Comparison of ENCODE assay signal across 1 cellular context in the genomic region with DNA sequence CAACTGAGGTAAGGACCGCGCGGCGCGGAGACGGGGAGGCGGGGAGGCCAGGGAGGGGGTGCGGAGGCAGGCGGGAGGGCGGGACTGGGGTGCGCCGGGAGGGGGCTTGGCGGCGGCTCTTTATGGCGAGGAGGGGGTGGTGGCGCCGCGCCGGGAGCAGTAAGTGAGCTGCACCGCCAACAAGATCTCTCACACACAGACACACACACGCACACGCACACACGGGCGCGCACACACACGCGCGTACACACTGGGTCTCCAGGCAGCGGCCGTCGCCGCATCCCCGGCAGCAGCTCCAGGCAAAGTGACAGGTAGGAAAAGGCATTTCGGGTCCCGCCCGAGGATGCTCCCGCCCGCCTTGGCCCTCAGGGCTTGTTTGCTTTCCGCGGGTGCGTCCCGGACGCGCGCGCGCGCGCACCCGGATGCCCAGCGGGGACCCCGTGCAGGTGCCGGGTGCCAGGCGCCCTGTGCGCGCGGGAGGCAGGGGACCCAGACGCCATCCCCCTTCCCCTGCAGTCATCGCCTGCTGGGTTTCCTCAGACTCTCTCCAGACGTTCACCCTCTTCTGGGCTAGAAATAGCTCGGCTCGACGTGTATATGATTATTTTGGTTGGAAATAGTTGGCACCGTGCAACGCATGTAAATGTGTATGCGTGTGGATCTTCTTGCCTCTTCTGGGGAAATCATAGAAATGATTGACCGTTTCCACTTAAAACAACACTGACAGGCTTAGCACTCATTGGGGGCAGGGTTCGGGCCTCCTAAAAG.
TF ChIP-seq lines count a peak whose summit lies in the region.

A gene (plus strand): TSS at position 192 of the 768 bp plus-strand sequence. CDS start 238,728 bp downstream, outside the sequence.

TF ChIP-seq in H1, 55 proteins besides CTCF, POLR2A, EP300 and RAD21:
- TF ChIP-seq RXRA (IDR thresholded peaks at IDR 0.05; ENCODE audit: insufficient read depth, low read depth, low read length) (no peak), TEAD4 (IDR thresholded peaks at IDR 0.05; ENCODE audit: low read depth, low read length) (no peak), PHF8 (conservative IDR thresholded peaks at IDR 0.05; ENCODE audit: low read depth, low read length) (no peak; the same call in 1 of the 2 replicates), SIN3A (conservative IDR thresholded peaks at IDR 0.05 in 1 of 2, IDR thresholded peaks at IDR 0.05 in 1 of 2; ENCODE audit: low read depth in 1 of 2, low read length in 2 of 2) (peak; percentile 53 to 71; a peak in 1 of 4 replicates), TAF1 (IDR thresholded peaks at IDR 0.05; ENCODE audit: low read depth, low read length) (peak; percentile 34; the same call in 1 of the 2 replicates), KDM5A (IDR thresholded peaks at IDR 0.05; ENCODE audit: low read length) (no peak), HDAC2 (IDR thresholded peaks at IDR 0.05; ENCODE audit: borderline replicate concordance in 1 of 2, low read depth in 2 of 2, low read length in 2 of 2) (0 out of 4 replicates have a peak, but pooled peaks have one; percentile 61 to 78), BRCA1 (IDR thresholded peaks at IDR 0.05; ENCODE audit: low read depth, low read length) (no peak), SAP30 (IDR thresholded peaks at IDR 0.05; ENCODE audit: insufficient read depth, insufficient replicate concordance, low read length) (peak; percentile 44), TCF12 (IDR thresholded peaks at IDR 0.05; ENCODE audit: low read depth, low read length) (no peak), POU5F1 (IDR thresholded peaks at IDR 0.05; ENCODE audit: low read depth, low read length) (no peak), ASH2L (IDR thresholded peaks at IDR 0.05; ENCODE audit: low read length) (peak; percentile 69), RNF2 (IDR thresholded peaks at IDR 0.05; ENCODE audit: borderline replicate concordance, low read depth, low read length, missing control alignments, poor library complexity, severe bottlenecking) (no peak), KDM1A (IDR thresholded peaks at IDR 0.05; ENCODE audit: borderline replicate concordance, low read length) (no peak), SIRT6 (IDR thresholded peaks at IDR 0.05; ENCODE audit: low read length) (no peak), GTF2F1 (IDR thresholded peaks at IDR 0.05; ENCODE audit: borderline replicate concordance, low read depth, low read length) (no peak), KDM4A (IDR thresholded peaks at IDR 0.05; ENCODE audit: low read depth, low read length, severe bottlenecking) (peak; percentile 47), TBP (IDR thresholded peaks at IDR 0.05; ENCODE audit: low read depth, low read length) (no peak), CBX5 (IDR thresholded peaks at IDR 0.05; ENCODE audit: low read depth, low read length) (no peak)
- TF ChIP-seq, protein P1, sequence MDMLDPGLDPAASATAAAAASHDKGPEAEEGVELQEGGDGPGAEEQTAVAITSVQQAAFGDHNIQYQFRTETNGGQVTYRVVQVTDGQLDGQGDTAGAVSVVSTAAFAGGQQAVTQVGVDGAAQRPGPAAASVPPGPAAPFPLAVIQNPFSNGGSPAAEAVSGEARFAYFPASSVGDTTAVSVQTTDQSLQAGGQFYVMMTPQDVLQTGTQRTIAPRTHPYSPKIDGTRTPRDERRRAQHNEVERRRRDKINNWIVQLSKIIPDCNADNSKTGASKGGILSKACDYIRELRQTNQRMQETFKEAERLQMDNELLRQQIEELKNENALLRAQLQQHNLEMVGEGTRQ (IDR thresholded peaks at IDR 0.05; ENCODE audit: low read length), result no peak
- TF ChIP-seq, protein P2, sequence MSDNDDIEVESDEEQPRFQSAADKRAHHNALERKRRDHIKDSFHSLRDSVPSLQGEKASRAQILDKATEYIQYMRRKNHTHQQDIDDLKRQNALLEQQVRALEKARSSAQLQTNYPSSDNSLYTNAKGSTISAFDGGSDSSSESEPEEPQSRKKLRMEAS (IDR thresholded peaks at IDR 0.05), result 0 out of 2 replicates have a peak, but pooled peaks have one; percentile 5
- TF ChIP-seq, protein P3, sequence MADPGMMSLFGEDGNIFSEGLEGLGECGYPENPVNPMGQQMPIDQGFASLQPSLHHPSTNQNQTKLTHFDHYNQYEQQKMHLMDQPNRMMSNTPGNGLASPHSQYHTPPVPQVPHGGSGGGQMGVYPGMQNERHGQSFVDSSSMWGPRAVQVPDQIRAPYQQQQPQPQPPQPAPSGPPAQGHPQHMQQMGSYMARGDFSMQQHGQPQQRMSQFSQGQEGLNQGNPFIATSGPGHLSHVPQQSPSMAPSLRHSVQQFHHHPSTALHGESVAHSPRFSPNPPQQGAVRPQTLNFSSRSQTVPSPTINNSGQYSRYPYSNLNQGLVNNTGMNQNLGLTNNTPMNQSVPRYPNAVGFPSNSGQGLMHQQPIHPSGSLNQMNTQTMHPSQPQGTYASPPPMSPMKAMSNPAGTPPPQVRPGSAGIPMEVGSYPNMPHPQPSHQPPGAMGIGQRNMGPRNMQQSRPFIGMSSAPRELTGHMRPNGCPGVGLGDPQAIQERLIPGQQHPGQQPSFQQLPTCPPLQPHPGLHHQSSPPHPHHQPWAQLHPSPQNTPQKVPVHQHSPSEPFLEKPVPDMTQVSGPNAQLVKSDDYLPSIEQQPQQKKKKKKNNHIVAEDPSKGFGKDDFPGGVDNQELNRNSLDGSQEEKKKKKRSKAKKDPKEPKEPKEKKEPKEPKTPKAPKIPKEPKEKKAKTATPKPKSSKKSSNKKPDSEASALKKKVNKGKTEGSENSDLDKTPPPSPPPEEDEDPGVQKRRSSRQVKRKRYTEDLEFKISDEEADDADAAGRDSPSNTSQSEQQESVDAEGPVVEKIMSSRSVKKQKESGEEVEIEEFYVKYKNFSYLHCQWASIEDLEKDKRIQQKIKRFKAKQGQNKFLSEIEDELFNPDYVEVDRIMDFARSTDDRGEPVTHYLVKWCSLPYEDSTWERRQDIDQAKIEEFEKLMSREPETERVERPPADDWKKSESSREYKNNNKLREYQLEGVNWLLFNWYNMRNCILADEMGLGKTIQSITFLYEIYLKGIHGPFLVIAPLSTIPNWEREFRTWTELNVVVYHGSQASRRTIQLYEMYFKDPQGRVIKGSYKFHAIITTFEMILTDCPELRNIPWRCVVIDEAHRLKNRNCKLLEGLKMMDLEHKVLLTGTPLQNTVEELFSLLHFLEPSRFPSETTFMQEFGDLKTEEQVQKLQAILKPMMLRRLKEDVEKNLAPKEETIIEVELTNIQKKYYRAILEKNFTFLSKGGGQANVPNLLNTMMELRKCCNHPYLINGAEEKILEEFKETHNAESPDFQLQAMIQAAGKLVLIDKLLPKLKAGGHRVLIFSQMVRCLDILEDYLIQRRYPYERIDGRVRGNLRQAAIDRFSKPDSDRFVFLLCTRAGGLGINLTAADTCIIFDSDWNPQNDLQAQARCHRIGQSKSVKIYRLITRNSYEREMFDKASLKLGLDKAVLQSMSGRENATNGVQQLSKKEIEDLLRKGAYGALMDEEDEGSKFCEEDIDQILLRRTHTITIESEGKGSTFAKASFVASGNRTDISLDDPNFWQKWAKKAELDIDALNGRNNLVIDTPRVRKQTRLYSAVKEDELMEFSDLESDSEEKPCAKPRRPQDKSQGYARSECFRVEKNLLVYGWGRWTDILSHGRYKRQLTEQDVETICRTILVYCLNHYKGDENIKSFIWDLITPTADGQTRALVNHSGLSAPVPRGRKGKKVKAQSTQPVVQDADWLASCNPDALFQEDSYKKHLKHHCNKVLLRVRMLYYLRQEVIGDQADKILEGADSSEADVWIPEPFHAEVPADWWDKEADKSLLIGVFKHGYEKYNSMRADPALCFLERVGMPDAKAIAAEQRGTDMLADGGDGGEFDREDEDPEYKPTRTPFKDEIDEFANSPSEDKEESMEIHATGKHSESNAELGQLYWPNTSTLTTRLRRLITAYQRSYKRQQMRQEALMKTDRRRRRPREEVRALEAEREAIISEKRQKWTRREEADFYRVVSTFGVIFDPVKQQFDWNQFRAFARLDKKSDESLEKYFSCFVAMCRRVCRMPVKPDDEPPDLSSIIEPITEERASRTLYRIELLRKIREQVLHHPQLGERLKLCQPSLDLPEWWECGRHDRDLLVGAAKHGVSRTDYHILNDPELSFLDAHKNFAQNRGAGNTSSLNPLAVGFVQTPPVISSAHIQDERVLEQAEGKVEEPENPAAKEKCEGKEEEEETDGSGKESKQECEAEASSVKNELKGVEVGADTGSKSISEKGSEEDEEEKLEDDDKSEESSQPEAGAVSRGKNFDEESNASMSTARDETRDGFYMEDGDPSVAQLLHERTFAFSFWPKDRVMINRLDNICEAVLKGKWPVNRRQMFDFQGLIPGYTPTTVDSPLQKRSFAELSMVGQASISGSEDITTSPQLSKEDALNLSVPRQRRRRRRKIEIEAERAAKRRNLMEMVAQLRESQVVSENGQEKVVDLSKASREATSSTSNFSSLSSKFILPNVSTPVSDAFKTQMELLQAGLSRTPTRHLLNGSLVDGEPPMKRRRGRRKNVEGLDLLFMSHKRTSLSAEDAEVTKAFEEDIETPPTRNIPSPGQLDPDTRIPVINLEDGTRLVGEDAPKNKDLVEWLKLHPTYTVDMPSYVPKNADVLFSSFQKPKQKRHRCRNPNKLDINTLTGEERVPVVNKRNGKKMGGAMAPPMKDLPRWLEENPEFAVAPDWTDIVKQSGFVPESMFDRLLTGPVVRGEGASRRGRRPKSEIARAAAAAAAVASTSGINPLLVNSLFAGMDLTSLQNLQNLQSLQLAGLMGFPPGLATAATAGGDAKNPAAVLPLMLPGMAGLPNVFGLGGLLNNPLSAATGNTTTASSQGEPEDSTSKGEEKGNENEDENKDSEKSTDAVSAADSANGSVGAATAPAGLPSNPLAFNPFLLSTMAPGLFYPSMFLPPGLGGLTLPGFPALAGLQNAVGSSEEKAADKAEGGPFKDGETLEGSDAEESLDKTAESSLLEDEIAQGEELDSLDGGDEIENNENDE (IDR thresholded peaks at IDR 0.05; ENCODE audit: insufficient replicate concordance, low read length), result no peak
